In genomic region chr3:2579206-2579605, GRCh38 we compare ENCODE assay signal across 18 cellular contexts.
DNase-seq lines count a peak whose midpoint lies in the region; ATAC-seq and TF ChIP-seq lines count a peak whose summit lies in the region.
"Had no signal": no experiment of that assay in that cellular context is flagged by ENCODE, and none has a peak within 500 bp of the region (broad histone marks: within the 10 kb centered on the region; RNA-seq: fewer than 3 reads in every experiment).

No MANE protein-coding gene starts in this region.

- H3K27me3 ChIP-seq in SK-N-SH (ENCODE audit: insufficient read depth) (no peaks in the 10 kb centered on the region), colonic mucosa (no peaks in the 10 kb centered on the region)
- H3K27me3 ChIP-seq: adrenal gland, brain microvascular endothelial cell had no signal

- no peaks in the 10 kb centered on the region for H4K20me1 ChIP-seq in SK-N-SH (ENCODE audit: insufficient read depth)

- 25% methylated on average over 4 of the region's 4 CpGs for WGBS in SK-N-SH (ENCODE audit: low lambda C conversion rate)

- peak overlapping the region in 1 of 2 experiments; percentile 53; a peak in 2 of 4 replicates for H3K27ac ChIP-seq in SK-N-SH (ENCODE audit: low read depth in 2 of 2, low read length in 1 of 2)
- no peak overlapping the region for H3K27ac ChIP-seq in colonic mucosa
- H3K27ac ChIP-seq: adrenal gland, brain microvascular endothelial cell, coronary artery, GM23248 had no signal

- H2AFZ ChIP-seq in SK-N-SH (ENCODE audit: low read depth), result no peak overlapping the region
- H2AFZ ChIP-seq: GM23248 had no signal

- H3K9me3 ChIP-seq in SK-N-SH (peaks cover 9% of the 10 kb centered on the region; the same call in 1 of the 2 replicates), colonic mucosa (no peaks in the 10 kb centered on the region)
- H3K9me3 ChIP-seq: adrenal gland had no signal

- TF ChIP-seq CTCF in SK-N-SH (IDR thresholded peaks at IDR 0.05) (no peak), colonic mucosa (IDR thresholded peaks at IDR 0.05) (no peak)

- CTCF ChIA-PET in SK-N-SH (lab: Yijun Ruan, JAX) (no interaction called here), HEK293T (lab: Yijun Ruan, JAX) (no interaction called here)

- H3F3A ChIP-seq in SK-N-SH (replicated peaks; ENCODE audit: insufficient read depth), result no peaks in the 10 kb centered on the region

- no peak overlapping the region for H3K4me2 ChIP-seq in SK-N-SH

- 0 out of 2 replicates have a peak, but pooled peaks have one; percentile 13 for TF ChIP-seq RAD21 in SK-N-SH (IDR thresholded peaks at IDR 0.05; ENCODE audit: low read length)

- ATAC-seq in SK-N-SH treated with all-trans-retinoic acid at 6 μM for 48 hours (no peak), GM19324 (IDR thresholded peaks at IDR 0.05; ENCODE audit: low FRiP score, unreplicated experiment) (no peak), GM21786 (IDR thresholded peaks at IDR 0.05; ENCODE audit: unreplicated experiment) (no peak)

- H3K9ac ChIP-seq in SK-N-SH (no peak overlapping the region), colonic mucosa (ENCODE audit: low read depth in 2 of 2, low read length in 2 of 2) (no peak overlapping the region)
- H3K9ac ChIP-seq: GM23248 had no signal

- H3K9me2 ChIP-seq in SK-N-SH, result no peaks in the 10 kb centered on the region

- POLR2A ChIA-PET in SK-N-SH (lab: Yijun Ruan, JAX), result interaction anchor here (0.7 kb wide), 1 partner anchor 258 kb away, joined by 3 read pairs; no protein-coding TSS in a partner anchor
- POLR2A ChIA-PET in HEK293T (lab: Yijun Ruan, JAX), result no interaction called here

- no peaks in the 10 kb centered on the region for H3K36me3 ChIP-seq in SK-N-SH (replicated peaks in 1 of 2; ENCODE audit: control insufficient read depth in 1 of 2, insufficient read depth in 2 of 2, low read length in 1 of 2)
- no peaks in the 10 kb centered on the region for H3K36me3 ChIP-seq in colonic mucosa
- H3K36me3 ChIP-seq: adrenal gland, brain microvascular endothelial cell had no signal

- H3K4me3 ChIP-seq in SK-N-SH (ENCODE audit: low read depth in 2 of 2, low read length in 1 of 2) (no peak overlapping the region), colonic mucosa (no peak overlapping the region)
- H3K4me3 ChIP-seq: adrenal gland, coronary artery, GM23248 had no signal

- H3K4me1 ChIP-seq in SK-N-SH (ENCODE audit: control insufficient read depth in 1 of 2, insufficient read depth in 2 of 2, low read depth in 1 of 2, low read length in 1 of 2) (peaks cover 0 to 5% of the 10 kb centered on the region in 2 experiments; a peak in 2 of 4 replicates), colonic mucosa (no peaks in the 10 kb centered on the region)
- H3K4me1 ChIP-seq: adrenal gland had no signal

- no peaks in the 10 kb centered on the region for H3K79me2 ChIP-seq in SK-N-SH (ENCODE audit: insufficient read depth)

- TF ChIP-seq EP300 in SK-N-SH (IDR thresholded peaks at IDR 0.05; ENCODE audit: borderline replicate concordance in 1 of 2, low read depth in 1 of 2, low read length in 1 of 2), result 0 out of 4 replicates have a peak, but pooled peaks of 1 of the 2 experiments have one; percentile 15

- DNase-seq in SK-N-SH (peak; percentile 29), NCI-H69 (lab: John Stamatoyannopoulos, UW) (peak; percentile 65), colonic mucosa (peak; percentile 27), HEK293T (ENCODE audit: extremely low spot score) (no peak), 8988T (no peak)
- DNase-seq: activated CD4-positive, alpha-beta memory T cell treated with anti-CD3 and anti-CD28 coated beads for 36 hours; activated CD4-positive, CD25-positive, alpha-beta regulatory T cell; activated T-cell treated with anti-CD3 and anti-CD28 coated beads for 4 hours; adrenal gland; brain microvascular endothelial cell; GM23248; kidney glomerular epithelial cell; stimulated activated CD4-positive, alpha-beta T cell treated with anti-CD3 and anti-CD28 coated beads, Interleukin-1b, Interleukin-23, amount 100 ng/mL, for 48 hours; T1000 had no signal

- intact Hi-C loops in colonic mucosa (cut with DNase I), result no loop called here

TF ChIP-seq in SK-N-SH, 30 proteins besides CTCF, POLR2A, EP300 and RAD21 (continues in another document):
- TF ChIP-seq NRF1 (IDR thresholded peaks at IDR 0.05; ENCODE audit: low read depth, low read length), result no peak
- no peak for TF ChIP-seq TEAD4 (IDR thresholded peaks at IDR 0.05; ENCODE audit: borderline replicate concordance, insufficient read depth)
- no peak for TF ChIP-seq EZH2phosphoT487 (IDR thresholded peaks at IDR 0.05; ENCODE audit: borderline replicate concordance, low read depth)
- no peak for TF ChIP-seq PBX3 (IDR thresholded peaks at IDR 0.05)
- TF ChIP-seq FOSL2 (IDR thresholded peaks at IDR 0.05; ENCODE audit: borderline replicate concordance, low read depth), result no peak
- no peak for TF ChIP-seq TCF12 (IDR thresholded peaks at IDR 0.05)
- TF ChIP-seq JUND (IDR thresholded peaks at IDR 0.05), result no peak
- TF ChIP-seq RXRA (IDR thresholded peaks at IDR 0.05; ENCODE audit: borderline replicate concordance, low read depth), result no peak

TF ChIP-seq in SK-N-SH treated with all-trans-retinoic acid at 6 μM for 48 hours, 23 proteins besides CTCF, POLR2A, EP300 and RAD21 (continues in another document):
- TF ChIP-seq ARNTL (CRISPR knock-in tag; IDR thresholded peaks at IDR 0.05; ENCODE audit: borderline replicate concordance, low read depth), result no peak
- TF ChIP-seq, protein P1, sequence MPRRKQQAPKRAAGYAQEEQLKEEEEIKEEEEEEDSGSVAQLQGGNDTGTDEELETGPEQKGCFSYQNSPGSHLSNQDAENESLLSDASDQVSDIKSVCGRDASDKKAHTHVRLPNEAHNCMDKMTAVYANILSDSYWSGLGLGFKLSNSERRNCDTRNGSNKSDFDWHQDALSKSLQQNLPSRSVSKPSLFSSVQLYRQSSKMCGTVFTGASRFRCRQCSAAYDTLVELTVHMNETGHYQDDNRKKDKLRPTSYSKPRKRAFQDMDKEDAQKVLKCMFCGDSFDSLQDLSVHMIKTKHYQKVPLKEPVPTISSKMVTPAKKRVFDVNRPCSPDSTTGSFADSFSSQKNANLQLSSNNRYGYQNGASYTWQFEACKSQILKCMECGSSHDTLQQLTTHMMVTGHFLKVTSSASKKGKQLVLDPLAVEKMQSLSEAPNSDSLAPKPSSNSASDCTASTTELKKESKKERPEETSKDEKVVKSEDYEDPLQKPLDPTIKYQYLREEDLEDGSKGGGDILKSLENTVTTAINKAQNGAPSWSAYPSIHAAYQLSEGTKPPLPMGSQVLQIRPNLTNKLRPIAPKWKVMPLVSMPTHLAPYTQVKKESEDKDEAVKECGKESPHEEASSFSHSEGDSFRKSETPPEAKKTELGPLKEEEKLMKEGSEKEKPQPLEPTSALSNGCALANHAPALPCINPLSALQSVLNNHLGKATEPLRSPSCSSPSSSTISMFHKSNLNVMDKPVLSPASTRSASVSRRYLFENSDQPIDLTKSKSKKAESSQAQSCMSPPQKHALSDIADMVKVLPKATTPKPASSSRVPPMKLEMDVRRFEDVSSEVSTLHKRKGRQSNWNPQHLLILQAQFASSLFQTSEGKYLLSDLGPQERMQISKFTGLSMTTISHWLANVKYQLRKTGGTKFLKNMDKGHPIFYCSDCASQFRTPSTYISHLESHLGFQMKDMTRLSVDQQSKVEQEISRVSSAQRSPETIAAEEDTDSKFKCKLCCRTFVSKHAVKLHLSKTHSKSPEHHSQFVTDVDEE (CRISPR knock-in tag; IDR thresholded peaks at IDR 0.05), result no peak

TF ChIP-seq in HEK293T, 16 proteins besides CTCF, POLR2A, EP300 and RAD21:
- TF ChIP-seq ELF4 (IDR thresholded peaks at IDR 0.05), result no peak
- TF ChIP-seq TARDBP (IDR thresholded peaks at IDR 0.05), result no peak
- TF ChIP-seq FOXA1 (IDR thresholded peaks at IDR 0.05), result no peak
- no peak for TF ChIP-seq BHLHE40 (IDR thresholded peaks at IDR 0.05; ENCODE audit: borderline replicate concordance)

Comparison
In these comparisons a context has a peak if more than half of its experiments do, and no peak if none do; other contexts are left out.
1. DNase-seq: peak in SK-N-SH (single experiment), NCI-H69 (single experiment) and colonic mucosa (single experiment); none in HEK293T (single experiment) and 8988T (single experiment).